Comparison of ENCODE assay signal across 8 cellular contexts in the genomic region with DNA sequence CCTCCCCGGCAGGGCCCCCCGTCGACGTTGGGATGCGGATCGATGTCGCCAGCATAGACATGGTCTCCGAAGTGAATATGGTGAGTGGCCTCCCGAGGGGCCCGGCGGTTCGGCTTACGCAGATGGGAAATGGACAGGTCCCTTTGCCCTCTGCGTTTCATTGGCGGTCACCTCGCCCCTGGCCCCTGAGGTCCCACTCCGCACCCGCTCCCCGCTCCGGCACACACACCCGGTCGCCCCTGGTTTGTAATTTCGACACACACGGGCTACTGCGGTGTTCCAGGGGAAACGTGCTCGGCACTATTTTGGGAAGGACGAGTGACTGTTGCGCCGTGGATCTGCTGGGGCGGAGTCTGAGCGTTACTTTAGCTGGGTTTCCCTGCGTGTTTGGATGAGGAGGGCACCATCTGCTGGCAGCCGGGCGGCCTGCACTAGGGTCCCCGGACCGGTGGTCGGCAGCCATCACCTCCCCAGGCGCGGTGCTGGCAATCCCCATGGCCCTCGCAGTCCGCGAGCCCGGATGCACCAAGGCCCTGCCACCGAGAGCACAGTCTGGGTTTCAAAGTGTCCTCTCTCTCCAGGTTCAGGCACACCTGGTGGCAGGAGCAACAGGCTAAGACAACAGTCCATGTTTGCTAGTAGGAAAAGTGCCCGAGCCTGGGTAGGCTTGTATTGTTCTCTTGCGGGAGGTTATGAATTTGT. TPM values are rescaled to one million over a fixed set of nuclear protein-coding genes. Genes with fewer than 3 reads are reported as not detected.
DNase-seq lines count a peak whose midpoint lies in the region; ATAC-seq and TF ChIP-seq lines count a peak whose summit lies in the region.

No MANE protein-coding gene starts in this region.

- ATAC-seq in GM18867 (IDR thresholded peaks at IDR 0.05; ENCODE audit: unreplicated experiment), result peak; percentile 92
- ATAC-seq in HG03064 (IDR thresholded peaks at IDR 0.05; ENCODE audit: low read depth, unreplicated experiment), result peak; percentile 82
- ATAC-seq in naive thymus-derived CD8-positive, alpha-beta T cell, result peak; percentile 42 to 68

- TF ChIP-seq POLR2A in tibial nerve (IDR thresholded peaks at IDR 0.05), result no peak

- H3K4me1 Mint-ChIP-seq in naive thymus-derived CD8-positive, alpha-beta T cell, result peaks cover 12 to 24% (median 16%) of the 10 kb centered on the region in 4 donors

- H3K27ac Mint-ChIP-seq in naive thymus-derived CD8-positive, alpha-beta T cell, result no peak overlapping the region

- peaks cover 0 to 18% (median 2%) of the 10 kb centered on the region in 4 donors for H3K4me1 ChIP-seq in tibial nerve

- no peak for TF ChIP-seq EP300 in tibial nerve (IDR thresholded peaks at IDR 0.05)

- H3K36me3 Mint-ChIP-seq in naive thymus-derived CD8-positive, alpha-beta T cell, result peaks cover 0 to 10% (median 0%) of the 10 kb centered on the region in 3 donors

- H3K9me3 ChIP-seq in tibial nerve, result no peaks in the 10 kb centered on the region

- H3K27ac ChIP-seq in tibial nerve, result no peak overlapping the region

- no peaks in the 10 kb centered on the region for H3K9me3 Mint-ChIP-seq in naive thymus-derived CD8-positive, alpha-beta T cell

- H3K27me3 ChIP-seq in tibial nerve, result peaks cover 3 to 26% of the 10 kb centered on the region in 2 donors

- peak; percentile 72 for TF ChIP-seq CTCF in fibroblast of the aortic adventitia (IDR thresholded peaks at IDR 0.05; ENCODE audit: insufficient read depth, low read length)
- TF ChIP-seq CTCF in tibial nerve (IDR thresholded peaks at IDR 0.05), result peak; percentile 29 to 63 (median 50)

- POLR2A ChIA-PET in naive thymus-derived CD8-positive, alpha-beta T cell (lab: Charles Lee), result no interaction called here

- no peaks in the 10 kb centered on the region for H3K36me3 ChIP-seq in tibial nerve

- 3 to 12% methylated on average over 9 to 43 of the region's 47 CpGs for WGBS in tibial nerve, 2 donors

- peak overlapping the region; percentile 54 to 84 (median 74) for H3K4me3 Mint-ChIP-seq in naive thymus-derived CD8-positive, alpha-beta T cell

- DNase-seq in AG20443 (ENCODE audit: low spot score), result peak; percentile 45
- DNase-seq in NCI-H510A treated with DMSO at 0.1 percent for 48 hours (lab: John Stamatoyannopoulos, UW), result peak; percentile 51
- DNase-seq in activated T-helper 1 cell treated with Interleukin-2 at 50 U/mL for 16 hours (ENCODE audit: low read depth), result peak; percentile 6
- peak; percentile 35 for DNase-seq in fibroblast of the aortic adventitia (ENCODE audit: low read depth)
- DNase-seq in naive thymus-derived CD8-positive, alpha-beta T cell, result peak in 5 of 10 donors; percentile 11 to 43 (median 20)
- DNase-seq in tibial nerve (ENCODE audit: low spot score in 2 of 2), result no peak

- H3K4me3 ChIP-seq in fibroblast of the aortic adventitia (ENCODE audit: low read depth, low read length), result peak overlapping the region; percentile 54
- H3K4me3 ChIP-seq in tibial nerve, result peak overlapping the region; percentile 7 to 54 (median 40)

- peaks cover 28 to 55% (median 35%) of the 10 kb centered on the region in 5 donors for H3K27me3 Mint-ChIP-seq in naive thymus-derived CD8-positive, alpha-beta T cell

RNA-seq across cellular contexts. Expression of a gene that starts 1.2 kb away (rescaled TPM):
- 1.4 TPM in 1 of 2 replicates, not detected in the other for total RNA-seq in fibroblast of the aortic adventitia (ENCODE audit: low replicate concordance)
- total RNA-seq in naive thymus-derived CD8-positive, alpha-beta T cell, result not detected
- not detected for polyA plus RNA-seq in naive thymus-derived CD8-positive, alpha-beta T cell
- total RNA-seq in tibial nerve, result not detected

RNA-seq across cellular contexts. Expression of a gene that starts 39.2 kb away (rescaled TPM):
- total RNA-seq in fibroblast of the aortic adventitia (ENCODE audit: low replicate concordance), result 0.08 TPM in 1 of 2 replicates, not detected in the other
- not detected for total RNA-seq in naive thymus-derived CD8-positive, alpha-beta T cell
- not detected for polyA plus RNA-seq in naive thymus-derived CD8-positive, alpha-beta T cell
- under 1 TPM in 2 of 4 donors, not detected in 2; under 0.01 TPM for total RNA-seq in tibial nerve

Comparison
In these comparisons a context has a peak if more than half of its experiments do, and no peak if none do; other contexts are left out.
1. DNase-seq: peak in AG20443 (single experiment), NCI-H510A treated with DMSO at 0.1 percent for 48 hours (single experiment), activated T-helper 1 cell treated with Interleukin-2 at 50 U/mL for 16 hours (single experiment) and fibroblast of the aortic adventitia (single experiment); none in tibial nerve (0 of 2).
2. Peak in every context shown above with its lines, with median percentiles within 50 percentile points of each other: ATAC-seq.